13 cellular contexts compared by ENCODE assay signal in genomic region chr2:175430236-175430635, GRCh38.
DNase-seq lines count a peak whose midpoint lies in the region; TF ChIP-seq lines count a peak whose summit lies in the region.
"Had no signal": no experiment of that assay in that cellular context is flagged by ENCODE, and none has a peak within 500 bp of the region (broad histone marks: within the 10 kb centered on the region; RNA-seq: fewer than 3 reads in every experiment).

No MANE protein-coding gene starts in this region.

- H3K4me3 ChIP-seq in HAP-1 (no peak overlapping the region), Loucy (ENCODE audit: low read length, poor library complexity, severe bottlenecking) (no peak overlapping the region), esophagus muscularis mucosa (no peak overlapping the region)
- H3K4me3 ChIP-seq: GM23248 had no signal

- no peak overlapping the region for H2AFZ ChIP-seq in Loucy (ENCODE audit: low read length)
- H2AFZ ChIP-seq: GM23248 had no signal

- no peak for TF ChIP-seq POLR2A in esophagus muscularis mucosa (IDR thresholded peaks at IDR 0.05; ENCODE audit: low read depth)

- WGBS in esophagus muscularis mucosa, result 83% methylated on average over 1 of the region's 1 CpG

- peak; percentile 33 to 78 for DNase-seq in HAP-1 (ENCODE audit: low spot score in 2 of 2)
- peak; percentile 72 for DNase-seq in esophagus muscularis mucosa (ENCODE audit: extremely low spot score)
- no peak for DNase-seq in activated effector memory CD4-positive, alpha-beta T cell treated with anti-CD3 and anti-CD28 coated beads, Interleukin-2, amount 50 U/mL, for 16 hours
- DNase-seq in NCI-H1436 (lab: John Stamatoyannopoulos, UW), result no peak
- no peak for DNase-seq in NCI-H2196 (lab: John Stamatoyannopoulos, UW; ENCODE audit: unreplicated experiment)
- no peak for DNase-seq in C1 segment of cervical spinal cord (lab: John Stamatoyannopoulos, UW)
- DNase-seq: AML-193; CD4-positive, alpha-beta memory T cell; DMS153; DMS79; GDM1; GM23248 had no signal

- H3K36me3 ChIP-seq in HAP-1 (replicated peaks) (no peaks in the 10 kb centered on the region), Loucy (ENCODE audit: insufficient read depth, low read length) (no peaks in the 10 kb centered on the region), esophagus muscularis mucosa (no peaks in the 10 kb centered on the region)

- no peaks in the 10 kb centered on the region for H4K20me1 ChIP-seq in Loucy (ENCODE audit: insufficient read depth, low read length, poor library complexity, severe bottlenecking)

- H3K9ac ChIP-seq in Loucy (ENCODE audit: low read depth, low read length, poor library complexity, severe bottlenecking), result no peak overlapping the region
- H3K9ac ChIP-seq: GM23248 had no signal

- in situ Hi-C loops in HAP-1 (cut with MboI; ENCODE audit: low sequenced_read_pairs), result no loop called here

- no peaks in the 10 kb centered on the region for H3K79me2 ChIP-seq in Loucy (ENCODE audit: insufficient read depth, low read length)

- H3K9me2 ChIP-seq in Loucy (replicated peaks; ENCODE audit: low read depth, low read length), result no peaks in the 10 kb centered on the region

- no peak overlapping the region for H3K27ac ChIP-seq in esophagus muscularis mucosa (replicated peaks in 1 of 4)
- H3K27ac ChIP-seq: GM23248 had no signal

- H3K4me1 ChIP-seq in HAP-1 (no peaks in the 10 kb centered on the region), Loucy (ENCODE audit: insufficient read depth, low read length, poor library complexity, severe bottlenecking) (peaks cover 28% of the 10 kb centered on the region), esophagus muscularis mucosa (no peaks in the 10 kb centered on the region)

- no peaks in the 10 kb centered on the region for H3K9me3 ChIP-seq in HAP-1
- peaks cover 11% of the 10 kb centered on the region for H3K9me3 ChIP-seq in Loucy (ENCODE audit: insufficient read depth, low read depth, low read length)
- peaks cover 0 to 19% (median 4%) of the 10 kb centered on the region in 4 donors for H3K9me3 ChIP-seq in esophagus muscularis mucosa

- intact Hi-C loops in esophagus muscularis mucosa (cut with DNase I), result no loop called here

- H3K27me3 ChIP-seq in HAP-1 (ENCODE audit: low read depth) (no peaks in the 10 kb centered on the region; the same call in 1 of the 2 replicates), Loucy (ENCODE audit: insufficient read depth, low read length, poor library complexity, severe bottlenecking) (no peaks in the 10 kb centered on the region), esophagus muscularis mucosa (no peaks in the 10 kb centered on the region)

- peak overlapping the region; percentile 73 for H3K4me2 ChIP-seq in Loucy (ENCODE audit: low read depth, low read length, poor library complexity, severe bottlenecking)

- H3F3A ChIP-seq in Loucy (ENCODE audit: low read depth), result no peaks in the 10 kb centered on the region

- TF ChIP-seq EP300 in esophagus muscularis mucosa (IDR thresholded peaks at IDR 0.05), result no peak

- no peak for TF ChIP-seq CTCF in Loucy (conservative IDR thresholded peaks at IDR 0.05; ENCODE audit: low read length)
- no peak for TF ChIP-seq CTCF in esophagus muscularis mucosa (IDR thresholded peaks at IDR 0.05)

Comparison
In these comparisons a context has a peak if more than half of its experiments do, and no peak if none do; other contexts are left out.
1. DNase-seq: peak in HAP-1 (2 of 2) and esophagus muscularis mucosa (single experiment); none in activated effector memory CD4-positive, alpha-beta T cell treated with anti-CD3 and anti-CD28 coated beads, Interleukin-2, amount 50 U/mL, for 16 hours (single experiment), NCI-H1436 (single experiment), NCI-H2196 (single experiment) and C1 segment of cervical spinal cord (0 of 14).